1 cellular context compared by ENCODE assay signal in genomic region chr22:20302438-20303228, GRCh38.
TF ChIP-seq lines count a peak whose summit lies in the region.

No MANE protein-coding gene starts in this region.

TF ChIP-seq in K562, 482 proteins besides CTCF, POLR2A, EP300 and RAD21 (continued from another document):
- TF ChIP-seq TFE3 (CRISPR knock-in tag; IDR thresholded peaks at IDR 0.05) (no peak), ZBTB40 (IDR thresholded peaks at IDR 0.05) (no peak), ZBTB40 (CRISPR knock-in tag; IDR thresholded peaks at IDR 0.05) (0 out of 2 replicates have a peak, but pooled peaks have one; percentile 5), TEAD4 (IDR thresholded peaks at IDR 0.05; ENCODE audit: low read length) (no peak), TEAD4 (CRISPR knock-in tag; IDR thresholded peaks at IDR 0.05; ENCODE audit: borderline replicate concordance) (0 out of 2 replicates have a peak, but pooled peaks have one; percentile 40), ZNF740 (CRISPR knock-in tag; IDR thresholded peaks at IDR 0.05) (0 out of 2 replicates have a peak, but pooled peaks have one; percentile 47), ZNF740 (tag; IDR thresholded peaks at IDR 0.05) (no peak), NRF1 (conservative IDR thresholded peaks at IDR 0.05 in 1 of 2, IDR thresholded peaks at IDR 0.05 in 1 of 2) (peak; percentile 60 to 67), TEAD1 (CRISPR knock-in tag; IDR thresholded peaks at IDR 0.05) (no peak), CLOCK (CRISPR knock-in tag; IDR thresholded peaks at IDR 0.05; ENCODE audit: borderline replicate concordance) (no peak), DIDO1 (tag; IDR thresholded peaks at IDR 0.05; ENCODE audit: low read depth) (no peak), KLF10 (CRISPR knock-in tag; IDR thresholded peaks at IDR 0.05) (no peak), BCOR (IDR thresholded peaks at IDR 0.05) (no peak), FOXA3 (CRISPR knock-in tag; conservative IDR thresholded peaks at IDR 0.05 in 1 of 2, IDR thresholded peaks at IDR 0.05 in 1 of 2) (peak in 1 of 2 experiments; percentile 18; a peak in 1 of 4 replicates), HBP1 (CRISPR knock-in tag; IDR thresholded peaks at IDR 0.05) (peak; percentile 51; the same call in 1 of the 2 replicates), DMBX1 (CRISPR knock-in tag; IDR thresholded peaks at IDR 0.05; ENCODE audit: borderline replicate concordance) (no peak), PBX2 (CRISPR knock-in tag; IDR thresholded peaks at IDR 0.05; ENCODE audit: low read depth) (no peak), PBX2 (tag; conservative IDR thresholded peaks at IDR 0.05; ENCODE audit: low read depth) (no peak)
